Comparison of ENCODE assay signal across 19 cellular contexts in genomic region chr7:5238500-5238899, GRCh38.
"Had no signal": no experiment of that assay in that cellular context is flagged by ENCODE, and none has a peak within 500 bp of the region (broad histone marks: within the 10 kb centered on the region; RNA-seq: fewer than 3 reads in every experiment).

No MANE protein-coding gene starts in this region.

- H3K27me3 ChIP-seq: right lobe of liver, stomach, suprapubic skin, tibial nerve had no signal

- H3K9me3 ChIP-seq: right lobe of liver, stomach, suprapubic skin, tibial nerve had no signal

- DNase-seq: activated CD4-positive, alpha-beta T cell treated with anti-CD3 and anti-CD28 coated beads, Interleukin-2, amount 10 ng/mL, durations not matched to agents 7 days and 5 days; activated CD4-positive, CD25-positive, alpha-beta regulatory T cell treated with anti-CD3 and anti-CD28 coated beads, Interleukin-2, amount 50 U/mL, for 72 hours; activated CD8-positive, alpha-beta T cell treated with anti-CD3 and anti-CD28 coated beads for 36 hours; aorta; effector CD4-positive, alpha-beta T cell; immature natural killer cell; kidney glomerular epithelial cell; left ventricle myocardium superior; stimulated activated CD4-positive, alpha-beta T cell treated with anti-CD3 and anti-CD28 coated beads, Interleukin-2, amount 100 ng/mL, for 24 hours; stomach had no signal

- H3K27ac ChIP-seq: right lobe of liver, stomach, suprapubic skin, VCaP had no signal

- H3K4me3 ChIP-seq: right lobe of liver, skin epidermis, stomach, suprapubic skin, tibial nerve had no signal

- H3K4me3 Mint-ChIP-seq: activated CD4-positive, alpha-beta T cell treated with anti-CD3 and anti-CD28 coated beads, Interleukin-2, amount 10 ng/mL, durations not matched to agents 7 days and 5 days; activated CD8-positive, alpha-beta T cell treated with anti-CD3 and anti-CD28 coated beads for 36 hours; activated T-helper 1 cell treated with anti-CD3 and anti-CD28 coated beads, Interleukin-12 subunit alpha, Interleukin-12 subunit beta, Interleukin-2, Interleukin-4 antibody, amounts not matched to agents 30 ng/mL and 10 ng/mL and 1 ng/mL, durations not matched to agents 14 hours and 24 hours and 36 hours; brain; immature natural killer cell; stimulated activated effector memory CD8-positive, alpha-beta T cell treated with anti-CD3 and anti-CD28 coated beads, Interleukin-12 subunit alpha, Interleukin-12 subunit beta, amount 100 ng/mL, for 72 hours had no signal

- ATAC-seq: activated CD8-positive, alpha-beta T cell treated with anti-CD3 and anti-CD28 coated beads for 36 hours; activated naive CD4-positive, alpha-beta T cell treated with anti-CD3 and anti-CD28 coated beads, Interleukin-2, amount 50 U/mL, for 72 hours; left ventricle myocardium superior; stimulated activated effector memory CD8-positive, alpha-beta T cell treated with anti-CD3 and anti-CD28 coated beads, Interleukin-12 subunit alpha, Interleukin-12 subunit beta, amount 100 ng/mL, for 72 hours had no signal

- H3K9me3 Mint-ChIP-seq: activated CD4-positive, alpha-beta T cell treated with anti-CD3 and anti-CD28 coated beads, Interleukin-2, amount 10 ng/mL, durations not matched to agents 7 days and 5 days; activated CD8-positive, alpha-beta T cell treated with anti-CD3 and anti-CD28 coated beads for 36 hours; activated naive CD4-positive, alpha-beta T cell treated with anti-CD3 and anti-CD28 coated beads, Interleukin-2, amount 50 U/mL, for 72 hours; activated T-helper 1 cell treated with anti-CD3 and anti-CD28 coated beads, Interleukin-12 subunit alpha, Interleukin-12 subunit beta, Interleukin-2, Interleukin-4 antibody, amounts not matched to agents 30 ng/mL and 10 ng/mL and 1 ng/mL, durations not matched to agents 14 hours and 24 hours and 36 hours; immature natural killer cell; stimulated activated effector memory CD8-positive, alpha-beta T cell treated with anti-CD3 and anti-CD28 coated beads, Interleukin-12 subunit alpha, Interleukin-12 subunit beta, amount 100 ng/mL, for 72 hours had no signal

- H3K27ac Mint-ChIP-seq: activated CD4-positive, alpha-beta T cell treated with anti-CD3 and anti-CD28 coated beads, Interleukin-2, amount 10 ng/mL, durations not matched to agents 7 days and 5 days; activated CD8-positive, alpha-beta T cell treated with anti-CD3 and anti-CD28 coated beads for 36 hours; activated naive CD4-positive, alpha-beta T cell treated with anti-CD3 and anti-CD28 coated beads, Interleukin-2, amount 50 U/mL, for 72 hours; activated T-helper 1 cell treated with anti-CD3 and anti-CD28 coated beads, Interleukin-12 subunit alpha, Interleukin-12 subunit beta, Interleukin-2, Interleukin-4 antibody, amounts not matched to agents 30 ng/mL and 10 ng/mL and 1 ng/mL, durations not matched to agents 14 hours and 24 hours and 36 hours; brain; immature natural killer cell; stimulated activated effector memory CD8-positive, alpha-beta T cell treated with anti-CD3 and anti-CD28 coated beads, Interleukin-12 subunit alpha, Interleukin-12 subunit beta, amount 100 ng/mL, for 72 hours had no signal

- H3K36me3 ChIP-seq: right lobe of liver had no signal

- H3K36me3 Mint-ChIP-seq: activated naive CD4-positive, alpha-beta T cell treated with anti-CD3 and anti-CD28 coated beads, Interleukin-2, amount 50 U/mL, for 72 hours; brain; immature natural killer cell; stimulated activated effector memory CD8-positive, alpha-beta T cell treated with anti-CD3 and anti-CD28 coated beads, Interleukin-12 subunit alpha, Interleukin-12 subunit beta, amount 100 ng/mL, for 72 hours had no signal
